ENCODE assay signal across 8 cellular contexts in the genomic region with DNA sequence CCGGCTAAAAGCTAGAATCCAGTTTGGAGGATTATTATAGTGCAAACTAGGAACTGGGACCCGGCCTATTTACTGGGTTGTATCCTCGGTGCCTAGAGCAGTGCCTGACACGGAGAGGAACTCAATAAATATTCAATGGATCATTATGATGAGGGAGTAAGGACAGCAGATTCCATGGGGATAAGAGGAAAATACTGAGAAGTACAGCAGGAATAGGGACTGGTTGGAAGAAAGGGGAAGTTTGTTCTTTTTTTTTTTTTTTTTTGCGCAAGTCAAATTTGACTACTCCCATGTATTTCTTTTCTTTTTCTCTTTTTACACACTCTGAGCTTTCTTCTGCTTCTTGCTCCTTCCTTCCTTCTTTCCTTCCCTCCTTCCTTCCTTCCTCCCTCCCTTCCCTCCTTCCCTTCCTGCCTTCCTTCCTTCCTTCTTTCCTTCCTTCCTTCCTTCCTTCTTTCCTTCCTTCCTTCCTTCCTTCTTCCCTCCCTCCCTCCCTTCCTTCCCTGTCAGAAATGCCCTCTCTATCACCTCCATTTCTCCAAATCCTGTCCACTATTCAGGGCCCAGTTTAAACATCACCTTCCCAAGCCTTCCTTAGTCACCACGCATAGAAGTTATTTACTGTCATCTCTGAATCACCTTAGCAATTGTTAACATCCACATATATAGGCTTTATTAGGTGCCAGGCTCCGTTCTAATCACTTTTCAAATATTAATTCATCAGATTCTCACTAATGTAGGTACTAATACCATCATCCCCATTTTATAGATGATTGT. TPM values are rescaled to one million over a fixed set of nuclear protein-coding genes. Genes with fewer than 3 reads are reported as not detected.
DNase-seq lines count a peak whose midpoint lies in the region; ATAC-seq and TF ChIP-seq lines count a peak whose summit lies in the region.

No MANE protein-coding gene starts in this region.

- intact Hi-C loops in activated CD4-positive, alpha-beta T cell treated with anti-CD3 and anti-CD28 coated beads, Interleukin-2, amount 10 ng/mL, durations not matched to agents 24 days and 14 days (cut with micrococcal nuclease) = loop anchor here (1.0 to 5.0 kb wide), 3 partner anchors 15 to 151 kb away; a partner anchor contains a TSS
- intact Hi-C loops in activated T-helper 2 cell treated with anti-CD3 and anti-CD28 coated beads, Interferon-gamma antibody, Interleukin-2, Interleukin-4, amounts not matched to agents 10 μg/mL and 5 μg/mL and 100 μg/mL, durations not matched to agents 14 hours and 24 hours and 36 hours (cut with micrococcal nuclease) = loop anchor here (1.0 to 5.0 kb wide), 3 partner anchors 55 to 350 kb away; a partner anchor contains a TSS
- intact Hi-C loops in testis (cut with DNase I; ENCODE audit: low total_unique reads) = no loop called here

- H3K36me3 ChIP-seq in testis (ENCODE audit: low read depth, missing control alignments) = no peaks in the 10 kb centered on the region

- peak overlapping the region; percentile 94 for H3K4me3 Mint-ChIP-seq in activated CD4-positive, alpha-beta T cell treated with anti-CD3 and anti-CD28 coated beads, Interleukin-2, amount 10 ng/mL, durations not matched to agents 24 days and 14 days
- H3K4me3 Mint-ChIP-seq in activated T-helper 2 cell treated with anti-CD3 and anti-CD28 coated beads, Interferon-gamma antibody, Interleukin-2, Interleukin-4, amounts not matched to agents 10 μg/mL and 5 μg/mL and 100 μg/mL, durations not matched to agents 14 hours and 24 hours and 36 hours (ENCODE audit: low read depth) = peak overlapping the region; percentile 96
- peak overlapping the region; percentile 88 to 95 (median 89) for H3K4me3 Mint-ChIP-seq in immature natural killer cell

- H3K4me1 Mint-ChIP-seq in activated CD4-positive, alpha-beta T cell treated with anti-CD3 and anti-CD28 coated beads, Interleukin-2, amount 10 ng/mL, durations not matched to agents 24 days and 14 days = peaks cover 23% of the 10 kb centered on the region
- peaks cover 24% of the 10 kb centered on the region for H3K4me1 Mint-ChIP-seq in activated T-helper 2 cell treated with anti-CD3 and anti-CD28 coated beads, Interferon-gamma antibody, Interleukin-2, Interleukin-4, amounts not matched to agents 10 μg/mL and 5 μg/mL and 100 μg/mL, durations not matched to agents 14 hours and 24 hours and 36 hours (ENCODE audit: low read depth)
- H3K4me1 Mint-ChIP-seq in immature natural killer cell = peaks cover 30 to 34% of the 10 kb centered on the region in 2 donors

- H3K9me3 ChIP-seq in testis = no peaks in the 10 kb centered on the region

- peak overlapping the region; percentile 77 to 81 for H3K4me3 ChIP-seq in testis

- peaks cover 20% of the 10 kb centered on the region for H3K36me3 Mint-ChIP-seq in activated CD4-positive, alpha-beta T cell treated with anti-CD3 and anti-CD28 coated beads, Interleukin-2, amount 10 ng/mL, durations not matched to agents 24 days and 14 days (ENCODE audit: low read depth)
- peaks cover 30% of the 10 kb centered on the region for H3K36me3 Mint-ChIP-seq in activated T-helper 2 cell treated with anti-CD3 and anti-CD28 coated beads, Interferon-gamma antibody, Interleukin-2, Interleukin-4, amounts not matched to agents 10 μg/mL and 5 μg/mL and 100 μg/mL, durations not matched to agents 14 hours and 24 hours and 36 hours (ENCODE audit: low read depth)
- H3K36me3 Mint-ChIP-seq in immature natural killer cell = peaks cover 0 to 4% (median 0%) of the 10 kb centered on the region in 3 donors

- no peaks in the 10 kb centered on the region for H3K9me3 Mint-ChIP-seq in activated CD4-positive, alpha-beta T cell treated with anti-CD3 and anti-CD28 coated beads, Interleukin-2, amount 10 ng/mL, durations not matched to agents 24 days and 14 days
- H3K9me3 Mint-ChIP-seq in activated T-helper 2 cell treated with anti-CD3 and anti-CD28 coated beads, Interferon-gamma antibody, Interleukin-2, Interleukin-4, amounts not matched to agents 10 μg/mL and 5 μg/mL and 100 μg/mL, durations not matched to agents 14 hours and 24 hours and 36 hours = no peaks in the 10 kb centered on the region
- no peaks in the 10 kb centered on the region for H3K9me3 Mint-ChIP-seq in immature natural killer cell

- 33 to 37% methylated on average over 7 of the region's 7 CpGs for WGBS in testis, 2 donors

- ATAC-seq in HG03457 (IDR thresholded peaks at IDR 0.05; ENCODE audit: unreplicated experiment) (no peak), GM21381 (IDR thresholded peaks at IDR 0.05; ENCODE audit: unreplicated experiment) (no peak)

- H3K27me3 ChIP-seq in testis = no peaks in the 10 kb centered on the region

- no peak for TF ChIP-seq CTCF in testis (IDR thresholded peaks at IDR 0.05)

- peaks cover 15% of the 10 kb centered on the region for H3K27me3 Mint-ChIP-seq in activated CD4-positive, alpha-beta T cell treated with anti-CD3 and anti-CD28 coated beads, Interleukin-2, amount 10 ng/mL, durations not matched to agents 24 days and 14 days
- H3K27me3 Mint-ChIP-seq in activated T-helper 2 cell treated with anti-CD3 and anti-CD28 coated beads, Interferon-gamma antibody, Interleukin-2, Interleukin-4, amounts not matched to agents 10 μg/mL and 5 μg/mL and 100 μg/mL, durations not matched to agents 14 hours and 24 hours and 36 hours (ENCODE audit: low read depth) = peaks cover 5% of the 10 kb centered on the region
- H3K27me3 Mint-ChIP-seq in immature natural killer cell (ENCODE audit: low read depth in 3 of 3) = peaks cover 0 to 10% (median 0%) of the 10 kb centered on the region in 3 donors

- peaks cover 13% of the 10 kb centered on the region for H3K4me1 ChIP-seq in testis

- TF ChIP-seq POLR2A in testis (IDR thresholded peaks at IDR 0.05) = no peak

- H3K27ac ChIP-seq in testis = peak overlapping the region in 1 of 2 donors; percentile 91

- DNase-seq in activated CD4-positive, alpha-beta T cell treated with anti-CD3 and anti-CD28 coated beads, Interleukin-2, amount 10 ng/mL, durations not matched to agents 24 days and 14 days = no peak
- no peak for DNase-seq in activated CD4-positive, alpha-beta T cell treated with anti-CD3 and anti-CD28 coated beads, Interleukin-2, amount 50 U/mL, for 4 hours
- DNase-seq in activated T-helper 2 cell treated with anti-CD3 and anti-CD28 coated beads, Interferon-gamma antibody, Interleukin-2, Interleukin-4, amounts not matched to agents 10 μg/mL and 5 μg/mL and 100 μg/mL, durations not matched to agents 14 hours and 24 hours and 36 hours (ENCODE audit: low spot score) = no peak
- DNase-seq in immature natural killer cell (no peak), testis (no peak)
- DNase-seq in stimulated activated naive CD4-positive, alpha-beta T cell (lab: John Stamatoyannopoulos, UW) = no peak

- H3K27ac Mint-ChIP-seq in activated CD4-positive, alpha-beta T cell treated with anti-CD3 and anti-CD28 coated beads, Interleukin-2, amount 10 ng/mL, durations not matched to agents 24 days and 14 days = peak overlapping the region; percentile 76
- peak overlapping the region; percentile 14 for H3K27ac Mint-ChIP-seq in activated T-helper 2 cell treated with anti-CD3 and anti-CD28 coated beads, Interferon-gamma antibody, Interleukin-2, Interleukin-4, amounts not matched to agents 10 μg/mL and 5 μg/mL and 100 μg/mL, durations not matched to agents 14 hours and 24 hours and 36 hours
- H3K27ac Mint-ChIP-seq in immature natural killer cell = peak overlapping the region; percentile 78 to 93 (median 88)

RNA-seq across cellular contexts. Expression of a gene that starts 0.9 kb away (rescaled TPM):
- total RNA-seq in activated CD4-positive, alpha-beta T cell treated with anti-CD3 and anti-CD28 coated beads, Interleukin-2, amount 10 ng/mL, durations not matched to agents 24 days and 14 days = 14.3 and 15.0 TPM in 2 replicates
- total RNA-seq in activated T-helper 2 cell treated with anti-CD3 and anti-CD28 coated beads, Interferon-gamma antibody, Interleukin-2, Interleukin-4, amounts not matched to agents 10 μg/mL and 5 μg/mL and 100 μg/mL, durations not matched to agents 14 hours and 24 hours and 36 hours = 15.9 and 16.0 TPM in 2 replicates
- polyA plus RNA-seq in immature natural killer cell (10 to 100 TPM; 21.9 to 30.1 (median 22.6) TPM), testis (ENCODE audit: insufficient read depth, low read depth, low replicate concordance) (25.1 TPM)
- 10 to 100 TPM; 22.8 to 33.5 TPM for total RNA-seq in testis

Comparison
In these comparisons a context has a peak if more than half of its experiments do, and no peak if none do; other contexts are left out.
1. H3K27ac Mint-ChIP-seq: peak in every context shown above with its lines; median percentile 88 in immature natural killer cell; 76 in activated CD4-positive, alpha-beta T cell treated with anti-CD3 and anti-CD28 coated beads, Interleukin-2, amount 10 ng/mL, durations not matched to agents 24 days and 14 days; 14 in activated T-helper 2 cell treated with anti-CD3 and anti-CD28 coated beads, Interferon-gamma antibody, Interleukin-2, Interleukin-4, amounts not matched to agents 10 μg/mL and 5 μg/mL and 100 μg/mL, durations not matched to agents 14 hours and 24 hours and 36 hours.